Comparison of ENCODE assay signal across 9 cellular contexts in the genomic region with DNA sequence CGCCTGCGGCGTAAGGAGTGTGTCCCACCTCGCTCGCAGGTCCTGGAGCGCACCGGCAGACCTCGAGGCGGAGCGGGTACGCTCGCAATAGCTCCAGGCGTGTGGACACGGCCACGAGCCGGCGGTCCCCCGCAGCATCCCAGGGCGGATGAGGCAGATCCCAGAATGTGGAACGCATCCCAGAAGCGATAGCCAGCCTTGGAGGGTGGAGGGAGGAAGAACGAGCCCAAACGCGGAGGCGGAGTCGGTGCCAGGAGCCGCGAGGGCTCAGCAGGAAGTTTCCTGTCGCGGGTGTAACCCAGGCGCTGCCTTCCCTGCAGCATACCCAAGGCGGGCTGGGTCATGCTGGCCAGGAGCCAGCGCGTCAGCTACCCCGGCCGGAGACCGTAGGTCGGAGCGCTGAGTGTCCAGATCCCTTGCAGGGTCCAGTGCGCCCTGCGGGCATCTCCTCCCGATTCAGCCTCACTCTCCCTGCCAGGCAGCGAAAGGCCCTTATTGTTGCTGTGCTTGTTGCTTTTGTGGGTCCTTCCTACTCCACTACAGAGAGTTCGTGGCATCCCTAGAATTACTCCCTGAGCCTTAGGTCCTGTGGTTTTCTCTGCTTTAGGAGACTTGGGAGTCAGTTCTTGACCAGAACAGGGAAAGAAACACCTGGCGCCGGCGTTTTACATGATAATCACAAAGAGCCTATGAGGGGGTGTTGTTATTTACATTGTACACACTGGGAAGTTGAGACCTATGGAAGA. TPM values are rescaled to one million over a fixed set of nuclear protein-coding genes. Genes with fewer than 3 reads are reported as not detected.
DNase-seq lines count a peak whose midpoint lies in the region; TF ChIP-seq lines count a peak whose summit lies in the region.
"Had no signal": no experiment of that assay in that cellular context is flagged by ENCODE, and none has a peak within 500 bp of the region (broad histone marks: within the 10 kb centered on the region; RNA-seq: fewer than 3 reads in every experiment).

No MANE protein-coding gene starts in this region.

- TF ChIP-seq POLR2A in ovary (IDR thresholded peaks at IDR 0.05): no peak

- no peaks in the 10 kb centered on the region for H3K36me3 ChIP-seq in BE2C
- no peaks in the 10 kb centered on the region for H3K36me3 ChIP-seq in ovary
- no peaks in the 10 kb centered on the region for H3K36me3 ChIP-seq in Karpas-422 (ENCODE audit: insufficient read depth, low read length)
- H3K36me3 ChIP-seq: uterus had no signal

- H3K9ac ChIP-seq in Karpas-422 (ENCODE audit: low read length): no peak overlapping the region

- WGBS in ovary, 3 donors: 5 to 8% (median 8%) methylated on average over 47 of the region's 47 CpGs

- H4K20me1 ChIP-seq in Karpas-422 (ENCODE audit: insufficient read depth, low read depth, low read length): no peaks in the 10 kb centered on the region

- H3K9me3 ChIP-seq in BE2C: no peaks in the 10 kb centered on the region
- no peaks in the 10 kb centered on the region for H3K9me3 ChIP-seq in ovary
- no peaks in the 10 kb centered on the region for H3K9me3 ChIP-seq in Karpas-422 (ENCODE audit: low read length)
- H3K9me3 ChIP-seq: uterus had no signal

- no peak for TF ChIP-seq EP300 in ovary (IDR thresholded peaks at IDR 0.05)

- peak; percentile 58 for DNase-seq in BE2C
- peak; percentile 56 for DNase-seq in NCI-H2227 treated with DMSO at 0.1 percent for 48 hours (lab: John Stamatoyannopoulos, UW)
- peak; percentile 20 for DNase-seq in activated naive CD4-positive, alpha-beta T cell treated with Interleukin-2 at 50 U/mL for 16 hours
- peak; percentile 45 for DNase-seq in glomerular visceral epithelial cell (ENCODE audit: extremely low spot score)
- DNase-seq in ovary: peak in 3 of 5 donors; percentile 20 to 47 (median 21)
- no peak for DNase-seq in SHP77 (lab: John Stamatoyannopoulos, UW)
- no peak for DNase-seq in Karpas-422
- DNase-seq in DMS114 treated with DMSO at 0.1 percent for 48 hours (lab: John Stamatoyannopoulos, UW; ENCODE audit: unreplicated experiment): no peak

- TF ChIP-seq CTCF in BE2C (IDR thresholded peaks at IDR 0.05; ENCODE audit: low read depth, low read length) (no peak), ovary (IDR thresholded peaks at IDR 0.05) (no peak)

- H3K4me1 ChIP-seq in BE2C (no peaks in the 10 kb centered on the region), ovary (ENCODE audit: insufficient read depth) (peaks cover 4% of the 10 kb centered on the region), Karpas-422 (ENCODE audit: low read length) (no peaks in the 10 kb centered on the region)

- H2AFZ ChIP-seq in Karpas-422 (ENCODE audit: low read length): no peak overlapping the region

- H3K4me2 ChIP-seq in Karpas-422 (ENCODE audit: low read depth, low read length, poor library complexity, severe bottlenecking): no peak overlapping the region

- peak overlapping the region; percentile 59 for H3K4me3 ChIP-seq in BE2C (ENCODE audit: low read depth, low read length)
- H3K4me3 ChIP-seq in ovary: peak overlapping the region; percentile 17
- H3K4me3 ChIP-seq in Karpas-422 (ENCODE audit: low read length): no peak overlapping the region

- H3K27ac ChIP-seq in ovary (no peak overlapping the region), Karpas-422 (ENCODE audit: low read length) (no peak overlapping the region)
- H3K27ac ChIP-seq: uterus had no signal

- no peaks in the 10 kb centered on the region for H3K79me2 ChIP-seq in Karpas-422 (ENCODE audit: low read length)

- intact Hi-C loops in ovary (cut with DNase I): no loop called here

- H3K9me2 ChIP-seq in Karpas-422 (replicated peaks; ENCODE audit: insufficient read depth, low read length): no peaks in the 10 kb centered on the region

- H3K27me3 ChIP-seq in BE2C (no peaks in the 10 kb centered on the region), ovary (no peaks in the 10 kb centered on the region), Karpas-422 (ENCODE audit: low read length) (no peaks in the 10 kb centered on the region)
- H3K27me3 ChIP-seq: uterus had no signal

RNA-seq across cellular contexts. Expression of a gene that starts 27.7 kb away (rescaled TPM):
- not detected for polyA plus RNA-seq in BE2C (2012; ENCODE audit: insufficient read depth, insufficient read length, low read depth)
- total RNA-seq in ovary: under 1 TPM in 5 of 7 donors, not detected in 2; 0.11 to 0.22 (median 0.15) TPM
- polyA plus RNA-seq in ovary: under 1 TPM; 0.08 to 0.30 TPM
- total RNA-seq in Karpas-422 (2014; rRNA removed; shearing (Covaris generic); ENCODE audit: low replicate concordance): not detected in 2 replicates

RNA-seq across cellular contexts. Expression of a gene that starts 31.4 kb away (rescaled TPM):
- not detected for polyA plus RNA-seq in BE2C (2012; ENCODE audit: insufficient read depth, insufficient read length, low read depth)
- total RNA-seq in ovary: 1 to 10 TPM in 1 of 7 donors, under 1 TPM in 2, not detected in 4; 0.30 to 1.3 (median 0.56) TPM
- polyA plus RNA-seq in ovary: under 1 TPM in 1 of 2 donors, not detected in 1; 0.06 TPM
- 0.07 TPM in 1 of 2 replicates, not detected in the other for total RNA-seq in Karpas-422 (2014; rRNA removed; shearing (Covaris generic); ENCODE audit: low replicate concordance)

Comparison
In these comparisons a context has a peak if more than half of its experiments do, and no peak if none do; other contexts are left out.
1. DNase-seq: peak in BE2C (single experiment), NCI-H2227 treated with DMSO at 0.1 percent for 48 hours (single experiment), activated naive CD4-positive, alpha-beta T cell treated with Interleukin-2 at 50 U/mL for 16 hours (single experiment), glomerular visceral epithelial cell (single experiment) and ovary (3 of 5); none in SHP77 (0 of 2), Karpas-422 (single experiment) and DMS114 treated with DMSO at 0.1 percent for 48 hours (single experiment).